ENCODE assay signal across 8 cellular contexts in the genomic region with DNA sequence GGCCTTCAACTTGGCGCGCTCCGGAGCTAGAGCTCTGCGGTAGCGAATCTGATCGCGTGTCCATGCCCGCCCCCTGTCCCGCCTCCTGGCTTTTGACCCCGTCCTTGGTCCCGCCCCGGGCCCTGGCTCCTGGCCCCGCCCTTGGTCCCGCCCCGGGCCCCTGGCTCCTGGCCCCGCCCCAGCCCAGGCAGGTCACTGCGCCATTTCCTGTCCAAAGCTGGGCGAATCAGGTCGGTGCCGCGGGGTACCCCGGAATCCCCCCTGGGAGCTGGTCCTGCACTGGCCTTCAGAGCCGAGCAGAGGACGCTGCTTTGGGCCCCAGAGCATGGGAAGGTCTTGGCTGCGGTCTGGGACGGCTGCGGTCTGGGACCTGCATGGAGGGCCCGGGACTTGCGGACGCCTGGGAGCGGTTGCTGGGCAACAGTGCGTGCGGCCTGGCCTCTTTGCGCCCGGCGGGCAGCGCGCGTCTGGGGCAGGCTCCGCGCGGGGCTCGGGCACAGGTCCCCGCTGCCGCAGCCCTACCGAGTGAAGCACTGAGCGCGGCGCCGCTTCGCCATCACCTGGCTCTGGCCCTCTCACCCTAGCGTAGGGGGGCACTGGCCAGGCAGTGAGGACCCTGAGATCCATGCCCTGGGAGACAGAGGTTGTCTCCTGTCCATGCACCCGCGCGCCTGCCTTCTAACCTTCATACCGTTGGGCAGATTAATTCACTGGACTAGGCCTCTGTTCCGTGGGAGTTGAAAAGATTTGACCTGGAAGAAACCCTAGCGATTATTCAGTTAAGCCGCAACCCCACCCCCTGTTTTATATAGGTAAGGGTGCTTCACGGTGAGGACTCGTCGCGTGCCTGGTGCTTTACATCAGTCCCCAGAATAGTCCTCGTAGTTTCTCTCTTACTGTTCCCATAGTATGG. TPM values are rescaled to one million over a fixed set of nuclear protein-coding genes. Genes with fewer than 3 reads are reported as not detected.
DNase-seq lines count a peak whose midpoint lies in the region; ATAC-seq and TF ChIP-seq lines count a peak whose summit lies in the region.

A gene with protein sequence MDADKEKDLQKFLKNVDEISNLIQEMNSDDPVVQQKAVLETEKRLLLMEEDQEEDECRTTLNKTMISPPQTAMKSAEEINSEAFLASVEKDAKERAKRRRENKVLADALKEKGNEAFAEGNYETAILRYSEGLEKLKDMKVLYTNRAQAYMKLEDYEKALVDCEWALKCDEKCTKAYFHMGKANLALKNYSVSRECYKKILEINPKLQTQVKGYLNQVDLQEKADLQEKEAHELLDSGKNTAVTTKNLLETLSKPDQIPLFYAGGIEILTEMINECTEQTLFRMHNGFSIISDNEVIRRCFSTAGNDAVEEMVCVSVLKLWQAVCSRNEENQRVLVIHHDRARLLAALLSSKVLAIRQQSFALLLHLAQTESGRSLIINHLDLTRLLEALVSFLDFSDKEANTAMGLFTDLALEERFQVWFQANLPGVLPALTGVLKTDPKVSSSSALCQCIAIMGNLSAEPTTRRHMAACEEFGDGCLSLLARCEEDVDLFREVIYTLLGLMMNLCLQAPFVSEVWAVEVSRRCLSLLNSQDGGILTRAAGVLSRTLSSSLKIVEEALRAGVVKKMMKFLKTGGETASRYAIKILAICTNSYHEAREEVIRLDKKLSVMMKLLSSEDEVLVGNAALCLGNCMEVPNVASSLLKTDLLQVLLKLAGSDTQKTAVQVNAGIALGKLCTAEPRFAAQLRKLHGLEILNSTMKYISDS (plus strand): TSS at position 195 of the 913 bp plus-strand sequence. CDS start 1,675 bp downstream, outside the sequence.

- no peaks in the 10 kb centered on the region for H3K27me3 ChIP-seq in aorta (ENCODE audit: control insufficient read depth in 1 of 2, insufficient read depth in 2 of 2, low read length in 1 of 2)

- peaks cover 10% of the 10 kb centered on the region for H3K4me1 Mint-ChIP-seq in T-helper 2 cell treated with Interferon-gamma antibody and Interleukin-4, amounts not matched to agents 5 μg/mL and 100 μg/mL, for 36 hours (ENCODE audit: low read depth)

- no peaks in the 10 kb centered on the region for H3K9me3 Mint-ChIP-seq in T-helper 2 cell treated with Interferon-gamma antibody and Interleukin-4, amounts not matched to agents 5 μg/mL and 100 μg/mL, for 36 hours

- peak within 1 kb of the TSS; percentile 77 for H3K4me3 Mint-ChIP-seq in T-helper 2 cell treated with Interferon-gamma antibody and Interleukin-4, amounts not matched to agents 5 μg/mL and 100 μg/mL, for 36 hours

- DNase-seq in GM10266 (ENCODE audit: extremely low spot score) (peak; percentile 93), HFF-Myc (ENCODE audit: extremely low read depth, low read depth) (peak; percentile 57), NCI-H1092 (lab: John Stamatoyannopoulos, UW) (peak; percentile 78), astrocyte of the cerebellum (ENCODE audit: low read depth) (peak; percentile 61), hippocampal formation (lab: John Stamatoyannopoulos, UW) (peak; percentile 89 to 91), retina (peak; percentile 98), aorta (peak; percentile 96 to 98)
- DNase-seq in T-helper 2 cell treated with Interferon-gamma antibody and Interleukin-4, amounts not matched to agents 5 μg/mL and 100 μg/mL, for 36 hours (ENCODE audit: low spot score), result peak; percentile 91

- peaks cover 7% of the 10 kb centered on the region for H3K36me3 Mint-ChIP-seq in T-helper 2 cell treated with Interferon-gamma antibody and Interleukin-4, amounts not matched to agents 5 μg/mL and 100 μg/mL, for 36 hours (ENCODE audit: low read depth)

- H3K27ac Mint-ChIP-seq in T-helper 2 cell treated with Interferon-gamma antibody and Interleukin-4, amounts not matched to agents 5 μg/mL and 100 μg/mL, for 36 hours, result peak within 1 kb of the TSS; percentile 74

- H3K4me1 ChIP-seq in aorta (ENCODE audit: control insufficient read depth in 1 of 2, insufficient read depth in 2 of 2, low read length in 2 of 2), result no peaks in the 10 kb centered on the region

- peak within 1 kb of the TSS in 1 of 2 donors; percentile 74 for H3K27ac ChIP-seq in aorta (ENCODE audit: low read depth in 1 of 2, low read length in 2 of 2)

- no peak for TF ChIP-seq CTCF in GM10266 (IDR thresholded peaks at IDR 0.05; ENCODE audit: control insufficient read depth, insufficient read depth, low read depth, missing control alignments)
- TF ChIP-seq CTCF in HFF-Myc (IDR thresholded peaks at IDR 0.05; ENCODE audit: low read depth, low read length, missing control alignments), result no peak
- no peak for TF ChIP-seq CTCF in astrocyte of the cerebellum (IDR thresholded peaks at IDR 0.05; ENCODE audit: low read depth, low read length, missing control alignments)

- H3K27me3 Mint-ChIP-seq in T-helper 2 cell treated with Interferon-gamma antibody and Interleukin-4, amounts not matched to agents 5 μg/mL and 100 μg/mL, for 36 hours (ENCODE audit: low read depth), result no peaks in the 10 kb centered on the region

- intact Hi-C loops in aorta (cut with DNase I), result loop anchor here in 1 of 2 donors (5.0 kb wide), 1 partner anchor 218 kb away; no protein-coding TSS in a partner anchor

- in situ Hi-C loops in astrocyte of the cerebellum (cut with HindIII; ENCODE audit: low sequenced_read_pairs), result no loop called here

- ATAC-seq in aorta (ENCODE audit: low FRiP score), result peak; percentile 99

- H3K4me3 ChIP-seq in HFF-Myc (replicated peaks; ENCODE audit: low read depth, low read length) (peak within 1 kb of the TSS; percentile 71), astrocyte of the cerebellum (ENCODE audit: low read depth, low read length) (peak within 1 kb of the TSS; percentile 55), aorta (ENCODE audit: low read length in 2 of 2) (peak within 1 kb of the TSS; percentile 49 to 50)

- 4 to 5% methylated on average over 62 to 64 of the region's 64 CpGs for WGBS in aorta, 2 donors

- no peaks in the 10 kb centered on the region for H3K9me3 ChIP-seq in aorta (ENCODE audit: control insufficient read depth, low read length)

- peaks cover 0 to 2% of the 10 kb centered on the region in 2 donors for H3K36me3 ChIP-seq in aorta (ENCODE audit: control insufficient read depth in 1 of 2, insufficient read depth in 2 of 2, low read length in 1 of 2)

RNA-seq across cellular contexts. Expression of the gene that starts here (rescaled TPM):
- 10 to 100 TPM in 1 of 2 donors, 1 to 10 TPM in 1; 8.9 to 24.7 TPM for total RNA-seq in aorta
- polyA plus RNA-seq in aorta, result 10 to 100 TPM in 1 of 2 donors, 1 to 10 TPM in 1; 7.3 to 11.6 TPM
